Comparison of ENCODE assay signal across 24 cellular contexts in the genomic region with DNA sequence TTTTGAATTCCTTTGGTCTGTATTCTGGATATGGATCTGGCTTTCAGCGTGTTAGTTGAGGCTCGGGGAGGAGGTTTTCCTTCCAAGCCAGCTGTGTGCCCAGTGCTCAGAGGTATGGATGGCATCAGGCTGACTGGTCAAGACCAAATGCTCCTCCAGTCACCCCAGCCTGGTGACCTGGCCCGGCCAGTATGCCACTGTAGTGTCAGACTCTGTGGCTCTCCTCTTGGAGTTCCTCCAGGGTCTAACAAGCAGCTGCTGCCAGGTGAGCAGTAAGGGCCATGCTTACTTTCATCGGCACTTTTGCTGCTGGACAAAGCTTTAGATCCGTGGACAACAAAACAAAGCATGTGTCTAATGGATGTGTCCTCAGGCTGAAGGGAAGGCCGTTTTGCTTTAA. TPM values are rescaled to one million over a fixed set of nuclear protein-coding genes. Genes with fewer than 3 reads are reported as not detected.
DNase-seq lines count a peak whose midpoint lies in the region; ATAC-seq and TF ChIP-seq lines count a peak whose summit lies in the region.
"Had no signal": no experiment of that assay in that cellular context is flagged by ENCODE, and none has a peak within 500 bp of the region (broad histone marks: within the 10 kb centered on the region; RNA-seq: fewer than 3 reads in every experiment).

No MANE protein-coding gene starts in this region.

- intact Hi-C loops in right cardiac atrium (cut with DNase I) (no loop called here), Right ventricle myocardium superior (cut with DNase I) (no loop called here), lower lobe of right lung (cut with DNase I) (no loop called here)

- POLR2A ChIA-PET in WTC11 (lab: Charles Lee), result interaction anchor here (0.6 kb wide), 1 partner anchor 137 kb away, joined by 4 read pairs; no protein-coding TSS in a partner anchor

- CTCF ChIA-PET in WTC11 (lab: Charles Lee), result interaction anchor here (2.4 kb wide), 1 partner anchor 28 kb away, joined by 11 read pairs; no protein-coding TSS in a partner anchor

- no peak overlapping the region for H3K4me3 Mint-ChIP-seq in WTC11
- no peak overlapping the region for H3K4me3 Mint-ChIP-seq in stimulated activated effector memory CD8-positive, alpha-beta T cell treated with anti-CD3 and anti-CD28 coated beads, Interleukin-12 subunit alpha, Interleukin-12 subunit beta, amount 100 ng/mL, for 72 hours
- H3K4me3 Mint-ChIP-seq: activated CD4-positive, alpha-beta T cell treated with anti-CD3 and anti-CD28 coated beads, Interleukin-2, amount 10 ng/mL, durations not matched to agents 7 days and 5 days; activated T-cell treated with anti-CD3 and anti-CD28 coated beads, Interleukin-2, amount 50 U/mL, for 72 hours had no signal

- H3K27me3 Mint-ChIP-seq in WTC11 (ENCODE audit: low read depth), result no peaks in the 10 kb centered on the region
- H3K27me3 Mint-ChIP-seq: activated CD4-positive, alpha-beta T cell treated with anti-CD3 and anti-CD28 coated beads, Interleukin-2, amount 10 ng/mL, durations not matched to agents 7 days and 5 days had no signal

- TF ChIP-seq POLR2A in Peyer's patch (IDR thresholded peaks at IDR 0.05), result no peak

- H3K9me3 ChIP-seq in right cardiac atrium (ENCODE audit: control insufficient read depth, low read length) (no peaks in the 10 kb centered on the region), lower lobe of right lung (no peaks in the 10 kb centered on the region), Peyer's patch (no peaks in the 10 kb centered on the region)
- H3K9me3 ChIP-seq: BLaER1 treated with 17β-estradiol and CSF1 and Interleukin-3, amounts not matched to agents 10 nM and 100 nM; body of pancreas; Caco-2; HAP-1; sigmoid colon had no signal

- H3K27ac ChIP-seq in right cardiac atrium (ENCODE audit: low read length) (peak overlapping the region; percentile 11), lower lobe of right lung (peak overlapping the region; percentile 42), Peyer's patch (no peak overlapping the region)
- H3K27ac ChIP-seq: sigmoid colon had no signal

- no peaks in the 10 kb centered on the region for H3K9me3 Mint-ChIP-seq in WTC11
- H3K9me3 Mint-ChIP-seq in stimulated activated effector memory CD8-positive, alpha-beta T cell treated with anti-CD3 and anti-CD28 coated beads, Interleukin-12 subunit alpha, Interleukin-12 subunit beta, amount 100 ng/mL, for 72 hours, result no peaks in the 10 kb centered on the region
- H3K9me3 Mint-ChIP-seq: activated CD4-positive, alpha-beta T cell treated with anti-CD3 and anti-CD28 coated beads, Interleukin-2, amount 10 ng/mL, durations not matched to agents 7 days and 5 days; activated T-cell treated with anti-CD3 and anti-CD28 coated beads, Interleukin-2, amount 50 U/mL, for 72 hours had no signal

- peaks cover 61% of the 10 kb centered on the region for H3K4me1 Mint-ChIP-seq in WTC11
- peaks cover 8% of the 10 kb centered on the region for H3K4me1 Mint-ChIP-seq in stimulated activated effector memory CD8-positive, alpha-beta T cell treated with anti-CD3 and anti-CD28 coated beads, Interleukin-12 subunit alpha, Interleukin-12 subunit beta, amount 100 ng/mL, for 72 hours

- no peaks in the 10 kb centered on the region for H3K36me3 Mint-ChIP-seq in WTC11
- H3K36me3 Mint-ChIP-seq in stimulated activated effector memory CD8-positive, alpha-beta T cell treated with anti-CD3 and anti-CD28 coated beads, Interleukin-12 subunit alpha, Interleukin-12 subunit beta, amount 100 ng/mL, for 72 hours, result no peaks in the 10 kb centered on the region

- no peak overlapping the region for H3K4me3 ChIP-seq in right cardiac atrium (ENCODE audit: low read length)
- H3K4me3 ChIP-seq in lower lobe of right lung, result no peak overlapping the region
- H3K4me3 ChIP-seq in Peyer's patch, result no peak overlapping the region
- H3K4me3 ChIP-seq: BLaER1 treated with 17β-estradiol and CSF1 and Interleukin-3, amounts not matched to agents 10 nM and 100 nM; body of pancreas; HAP-1; sigmoid colon had no signal

- no peak for ATAC-seq in right cardiac atrium
- ATAC-seq in Right ventricle myocardium superior (ENCODE audit: poor library complexity), result no peak
- ATAC-seq in WTC11, result no peak
- ATAC-seq in lower lobe of right lung, result no peak
- no peak for ATAC-seq in stimulated activated effector memory CD8-positive, alpha-beta T cell treated with anti-CD3 and anti-CD28 coated beads, Interleukin-12 subunit alpha, Interleukin-12 subunit beta, amount 100 ng/mL, for 72 hours
- ATAC-seq: activated T-cell treated with anti-CD3 and anti-CD28 coated beads, Interleukin-2, amount 50 U/mL, for 72 hours had no signal

- 80% methylated on average over 6 of the region's 6 CpGs for WGBS in right cardiac atrium

- peak overlapping the region; percentile 11 for H3K27ac Mint-ChIP-seq in WTC11
- no peak overlapping the region for H3K27ac Mint-ChIP-seq in stimulated activated effector memory CD8-positive, alpha-beta T cell treated with anti-CD3 and anti-CD28 coated beads, Interleukin-12 subunit alpha, Interleukin-12 subunit beta, amount 100 ng/mL, for 72 hours
- H3K27ac Mint-ChIP-seq: activated CD4-positive, alpha-beta T cell treated with anti-CD3 and anti-CD28 coated beads, Interleukin-2, amount 10 ng/mL, durations not matched to agents 7 days and 5 days; activated T-cell treated with anti-CD3 and anti-CD28 coated beads, Interleukin-2, amount 50 U/mL, for 72 hours had no signal

- TF ChIP-seq CTCF in WTC11 (IDR thresholded peaks at IDR 0.05) (no peak), lower lobe of right lung (IDR thresholded peaks at IDR 0.05) (no peak), Peyer's patch (IDR thresholded peaks at IDR 0.05) (no peak)

- no peak for DNase-seq in right cardiac atrium
- no peak for DNase-seq in Right ventricle myocardium superior
- no peak for DNase-seq in WTC11 (ENCODE audit: low spot score)
- no peak for DNase-seq in lower lobe of right lung
- no peak for DNase-seq in NCI-H69 (lab: John Stamatoyannopoulos, UW)
- DNase-seq in Peyer's patch, result no peak
- DNase-seq in stimulated activated effector memory CD8-positive, alpha-beta T cell treated with anti-CD3 and anti-CD28 coated beads, Interleukin-12 subunit alpha, Interleukin-12 subunit beta, amount 100 ng/mL, for 72 hours (ENCODE audit: low spot score in 2 of 2), result no peak
- DNase-seq: activated CD4-positive, alpha-beta T cell treated with anti-CD3 and anti-CD28 coated beads, Interleukin-2, amount 10 ng/mL, durations not matched to agents 7 days and 5 days; activated naive CD4-positive, alpha-beta T cell; activated T-cell treated with anti-CD3 and anti-CD28 coated beads, Interleukin-2, amount 50 U/mL, for 72 hours; Caco-2; GF-D8; Karpas-422; NCI-H1436; NCI-H2107; NK-92 treated with Interleukin-12 subunit alpha and Interleukin-12 subunit beta, amount 100 ng/mL, for 24 hours; PC-3; SIG-M5; sigmoid colon; stimulated activated CD4-positive, alpha-beta T cell treated with anti-CD3 and anti-CD28 coated beads, Interleukin-15, amount 100 ng/mL, for 24 hours; stimulated activated naive CD4-positive, alpha-beta T cell treated with Interleukin-2 at 50 U/mL for 16 hours had no signal

- H3K27me3 ChIP-seq in right cardiac atrium (ENCODE audit: control insufficient read depth, insufficient read depth) (no peaks in the 10 kb centered on the region), lower lobe of right lung (ENCODE audit: low read depth) (no peaks in the 10 kb centered on the region), Peyer's patch (no peaks in the 10 kb centered on the region)
- H3K27me3 ChIP-seq: BLaER1 treated with 17β-estradiol and CSF1 and Interleukin-3, amounts not matched to agents 10 nM and 100 nM; body of pancreas; sigmoid colon had no signal

- peaks cover 5% of the 10 kb centered on the region for H3K4me1 ChIP-seq in right cardiac atrium (ENCODE audit: control insufficient read depth, insufficient read depth, low read length)
- peaks cover 21% of the 10 kb centered on the region for H3K4me1 ChIP-seq in lower lobe of right lung
- H3K4me1 ChIP-seq in Peyer's patch, result no peaks in the 10 kb centered on the region

- no peaks in the 10 kb centered on the region for H3K36me3 ChIP-seq in lower lobe of right lung
- H3K36me3 ChIP-seq in Peyer's patch, result no peaks in the 10 kb centered on the region
- H3K36me3 ChIP-seq: HAP-1, sigmoid colon had no signal

TF ChIP-seq in WTC11, 78 proteins besides CTCF, POLR2A, EP300 and RAD21 (continues in another document):
- TF ChIP-seq JAZF1 (CRISPR knock-in tag; IDR thresholded peaks at IDR 0.05), result no peak
- no peak for TF ChIP-seq SP1 (CRISPR knock-in tag; conservative IDR thresholded peaks at IDR 0.05)
- TF ChIP-seq, protein P1, sequence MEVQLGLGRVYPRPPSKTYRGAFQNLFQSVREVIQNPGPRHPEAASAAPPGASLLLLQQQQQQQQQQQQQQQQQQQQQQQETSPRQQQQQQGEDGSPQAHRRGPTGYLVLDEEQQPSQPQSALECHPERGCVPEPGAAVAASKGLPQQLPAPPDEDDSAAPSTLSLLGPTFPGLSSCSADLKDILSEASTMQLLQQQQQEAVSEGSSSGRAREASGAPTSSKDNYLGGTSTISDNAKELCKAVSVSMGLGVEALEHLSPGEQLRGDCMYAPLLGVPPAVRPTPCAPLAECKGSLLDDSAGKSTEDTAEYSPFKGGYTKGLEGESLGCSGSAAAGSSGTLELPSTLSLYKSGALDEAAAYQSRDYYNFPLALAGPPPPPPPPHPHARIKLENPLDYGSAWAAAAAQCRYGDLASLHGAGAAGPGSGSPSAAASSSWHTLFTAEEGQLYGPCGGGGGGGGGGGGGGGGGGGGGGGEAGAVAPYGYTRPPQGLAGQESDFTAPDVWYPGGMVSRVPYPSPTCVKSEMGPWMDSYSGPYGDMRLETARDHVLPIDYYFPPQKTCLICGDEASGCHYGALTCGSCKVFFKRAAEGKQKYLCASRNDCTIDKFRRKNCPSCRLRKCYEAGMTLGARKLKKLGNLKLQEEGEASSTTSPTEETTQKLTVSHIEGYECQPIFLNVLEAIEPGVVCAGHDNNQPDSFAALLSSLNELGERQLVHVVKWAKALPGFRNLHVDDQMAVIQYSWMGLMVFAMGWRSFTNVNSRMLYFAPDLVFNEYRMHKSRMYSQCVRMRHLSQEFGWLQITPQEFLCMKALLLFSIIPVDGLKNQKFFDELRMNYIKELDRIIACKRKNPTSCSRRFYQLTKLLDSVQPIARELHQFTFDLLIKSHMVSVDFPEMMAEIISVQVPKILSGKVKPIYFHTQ (CRISPR knock-in tag; IDR thresholded peaks at IDR 0.05), result no peak
- no peak for TF ChIP-seq FOXP1 (CRISPR knock-in tag; IDR thresholded peaks at IDR 0.05; ENCODE audit: borderline replicate concordance)
- TF ChIP-seq, protein P2, sequence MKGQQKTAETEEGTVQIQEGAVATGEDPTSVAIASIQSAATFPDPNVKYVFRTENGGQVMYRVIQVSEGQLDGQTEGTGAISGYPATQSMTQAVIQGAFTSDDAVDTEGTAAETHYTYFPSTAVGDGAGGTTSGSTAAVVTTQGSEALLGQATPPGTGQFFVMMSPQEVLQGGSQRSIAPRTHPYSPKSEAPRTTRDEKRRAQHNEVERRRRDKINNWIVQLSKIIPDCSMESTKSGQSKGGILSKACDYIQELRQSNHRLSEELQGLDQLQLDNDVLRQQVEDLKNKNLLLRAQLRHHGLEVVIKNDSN (CRISPR knock-in tag; IDR thresholded peaks at IDR 0.05), result no peak

RNA-seq across cellular contexts. Expression of a gene that starts 44.1 kb away (rescaled TPM):
- 1 to 10 TPM; 3.5 to 5.6 (median 4.5) TPM for total RNA-seq in right cardiac atrium
- polyA plus RNA-seq in right cardiac atrium, result 3.2 TPM
- total RNA-seq in Right ventricle myocardium superior, result 3.3 TPM
- 15.4 to 18.0 TPM (median 17.0 TPM) in 3 replicates for total RNA-seq in WTC11 (2021)
- 44.2 TPM for total RNA-seq in lower lobe of right lung
- 10 to 100 TPM in 3 of 4 donors, 1 to 10 TPM in 1; 6.6 to 28.5 (median 19.5) TPM for total RNA-seq in Peyer's patch

Comparison
In these comparisons a context has a peak if more than half of its experiments do, and no peak if none do; other contexts are left out.
1. H3K27ac ChIP-seq: peak in right cardiac atrium (single experiment) and lower lobe of right lung (single experiment); none in Peyer's patch (0 of 4).